Comparison of ENCODE assay signal across 1 cellular context in genomic region chr9:95507456-95508241, GRCh38.
A peak's percentile ranks its signal among the peaks of the same experiment; 100 is the strongest.
TF ChIP-seq lines count a peak whose summit lies in the region.

No MANE protein-coding gene starts in this region.

TF ChIP-seq in HepG2, 621 proteins besides CTCF, POLR2A, EP300 and RAD21 (continued from another document and continues in another):
- TF ChIP-seq ZNF777 (CRISPR knock-in tag; IDR thresholded peaks at IDR 0.05) (no peak; the same call in 1 of the 2 replicates), ZNF891 (CRISPR knock-in tag; IDR thresholded peaks at IDR 0.05) (no peak), SMC3 (IDR thresholded peaks at IDR 0.05; ENCODE audit: low read length) (no peak), SRSF1 (optimal IDR thresholded peaks at IDR 0.05; ENCODE audit: low read depth, low read length) (no peak), SPEN (CRISPR knock-in tag; IDR thresholded peaks at IDR 0.05; ENCODE audit: low read depth) (0 out of 2 replicates have a peak, but pooled peaks have one; percentile 39), RXRA (CRISPR knock-in tag; IDR thresholded peaks at IDR 0.05) (0 out of 2 replicates have a peak, but pooled peaks have one; percentile 38), GFI1 (CRISPR knock-in tag; IDR thresholded peaks at IDR 0.05; ENCODE audit: borderline replicate concordance) (no peak), YEATS2 (CRISPR knock-in tag; IDR thresholded peaks at IDR 0.05; ENCODE audit: borderline replicate concordance) (no peak), PPARG (CRISPR knock-in tag; conservative IDR thresholded peaks at IDR 0.05) (no peak), FOSL1 (CRISPR knock-in tag; IDR thresholded peaks at IDR 0.05; ENCODE audit: borderline replicate concordance) (no peak), ZNF660 (CRISPR knock-in tag; IDR thresholded peaks at IDR 0.05; ENCODE audit: borderline replicate concordance, low read depth) (no peak), ZNF124 (CRISPR knock-in tag; IDR thresholded peaks at IDR 0.05) (no peak), PHF20 (CRISPR knock-in tag; IDR thresholded peaks at IDR 0.05) (no peak), SOX5 (CRISPR knock-in tag; IDR thresholded peaks at IDR 0.05; ENCODE audit: borderline replicate concordance) (no peak), ZNF629 (CRISPR knock-in tag; conservative IDR thresholded peaks at IDR 0.05) (no peak), ZNF407 (CRISPR knock-in tag; IDR thresholded peaks at IDR 0.05; ENCODE audit: not compliant biosample characterization) (no peak), HNF1B (CRISPR knock-in tag; IDR thresholded peaks at IDR 0.05) (no peak; the same call in none of the 2 replicates), ZNF674 (CRISPR knock-in tag; IDR thresholded peaks at IDR 0.05; ENCODE audit: low read depth) (no peak), ZBTB7A (CRISPR knock-in tag; IDR thresholded peaks at IDR 0.05) (no peak), ZNF354B (CRISPR knock-in tag; IDR thresholded peaks at IDR 0.05) (no peak), ZNF598 (CRISPR knock-in tag; IDR thresholded peaks at IDR 0.05; ENCODE audit: borderline replicate concordance) (no peak), PRDM10 (CRISPR knock-in tag; IDR thresholded peaks at IDR 0.05; ENCODE audit: low read depth) (peak; percentile 59; the same call in 1 of the 2 replicates), ZNF605 (CRISPR knock-in tag; IDR thresholded peaks at IDR 0.05) (no peak), ZNF253 (CRISPR knock-in tag; IDR thresholded peaks at IDR 0.05; ENCODE audit: borderline replicate concordance) (no peak), ZBTB14 (CRISPR knock-in tag; IDR thresholded peaks at IDR 0.05) (no peak; the same call in 1 of the 2 replicates), FOXP1 (IDR thresholded peaks at IDR 0.05) (no peak), FOXP1 (CRISPR knock-in tag; IDR thresholded peaks at IDR 0.05) (no peak), EED (CRISPR knock-in tag; IDR thresholded peaks at IDR 0.05) (no peak), ZZZ3 (CRISPR knock-in tag; IDR thresholded peaks at IDR 0.05; ENCODE audit: borderline replicate concordance) (no peak), SRSF4 (IDR thresholded peaks at IDR 0.05; ENCODE audit: low read depth, low read length, poor library complexity, severe bottlenecking) (no peak), MBD4 (IDR thresholded peaks at IDR 0.05; ENCODE audit: borderline replicate concordance, low read length) (no peak), SIX4 (CRISPR knock-in tag; IDR thresholded peaks at IDR 0.05) (no peak), KDM3A (CRISPR knock-in tag; IDR thresholded peaks at IDR 0.05; ENCODE audit: low read depth) (no peak), GABPA (IDR thresholded peaks at IDR 0.05; ENCODE audit: low read depth, low read length) (no peak), GABPA (CRISPR knock-in tag; IDR thresholded peaks at IDR 0.05; ENCODE audit: low read depth) (no peak; the same call in 1 of the 2 replicates), EZH2 (conservative IDR thresholded peaks at IDR 0.05; ENCODE audit: low read depth, low read length) (no peak), ETV6 (CRISPR knock-in tag; conservative IDR thresholded peaks at IDR 0.05) (no peak), ZNF652 (CRISPR knock-in tag; IDR thresholded peaks at IDR 0.05; ENCODE audit: borderline replicate concordance, low read depth) (no peak), SALL2 (CRISPR knock-in tag; IDR thresholded peaks at IDR 0.05) (peak; percentile 17; the same call in 1 of the 2 replicates), RCOR2 (CRISPR knock-in tag; IDR thresholded peaks at IDR 0.05) (no peak), ZBTB7B (CRISPR knock-in tag; IDR thresholded peaks at IDR 0.05) (peak; percentile 18; the same call in 1 of the 2 replicates), ZNF740 (CRISPR knock-in tag; IDR thresholded peaks at IDR 0.05) (no peak), ZNF761 (CRISPR knock-in tag; conservative IDR thresholded peaks at IDR 0.05) (no peak), ATF2 (CRISPR knock-in tag; IDR thresholded peaks at IDR 0.05) (no peak), EEA1 (CRISPR knock-in tag; IDR thresholded peaks at IDR 0.05; ENCODE audit: borderline replicate concordance) (no peak), MED1 (CRISPR knock-in tag; IDR thresholded peaks at IDR 0.05) (0 out of 2 replicates have a peak, but pooled peaks have one; percentile 8), KLF16 (CRISPR knock-in tag; IDR thresholded peaks at IDR 0.05) (peak in 1 of 2 experiments; percentile 29; a peak in 1 of 4 replicates), ZNF33B (CRISPR knock-in tag; IDR thresholded peaks at IDR 0.05) (no peak), MAFG (CRISPR knock-in tag; IDR thresholded peaks at IDR 0.05) (no peak), SSRP1 (CRISPR knock-in tag; IDR thresholded peaks at IDR 0.05) (no peak), NR3C1 (CRISPR knock-in tag; IDR thresholded peaks at IDR 0.05) (no peak), CC2D1A (CRISPR knock-in tag; IDR thresholded peaks at IDR 0.05) (no peak), KLF11 (CRISPR knock-in tag; IDR thresholded peaks at IDR 0.05) (no peak), MNT (IDR thresholded peaks at IDR 0.05) (no peak)
